ENCODE assay signal across 19 cellular contexts in genomic region chr4:48380583-48381167, GRCh38. TPM values are rescaled to one million over a fixed set of nuclear protein-coding genes. Genes with fewer than 3 reads are reported as not detected.
DNase-seq lines count a peak whose midpoint lies in the region; ATAC-seq, FAIRE-seq and TF ChIP-seq lines count a peak whose summit lies in the region.
"Had no signal": no experiment of that assay in that cellular context is flagged by ENCODE, and none has a peak within 500 bp of the region (broad histone marks: within the 10 kb centered on the region; RNA-seq: fewer than 3 reads in every experiment).

No MANE protein-coding gene starts in this region.

- no peaks in the 10 kb centered on the region for H3F3A ChIP-seq in neural progenitor cell (ENCODE audit: low read depth)

- H3K4me2 ChIP-seq in neural progenitor cell = no peak overlapping the region
- H3K4me2 ChIP-seq: PC-9 had no signal

- H3K36me3 Mint-ChIP-seq in neural progenitor cell = peaks cover 23% of the 10 kb centered on the region

- no peaks in the 10 kb centered on the region for H3K27me3 ChIP-seq in bronchial epithelial cell (ENCODE audit: control insufficient read depth, insufficient read depth, low read length)
- H3K27me3 ChIP-seq in neural progenitor cell = no peaks in the 10 kb centered on the region
- H3K27me3 ChIP-seq: tibial nerve had no signal

- H3K27ac Mint-ChIP-seq in neural progenitor cell = no peak overlapping the region
- H3K27ac Mint-ChIP-seq: activated CD4-positive, alpha-beta T cell treated with anti-CD3 and anti-CD28 coated beads for 36 hours; activated naive CD4-positive, alpha-beta T cell treated with anti-CD3 and anti-CD28 coated beads, Interleukin-2, amount 50 U/mL, for 72 hours; CD4-positive, alpha-beta T cell had no signal

- peaks cover 20% of the 10 kb centered on the region for H3K79me2 ChIP-seq in neural progenitor cell (ENCODE audit: low read depth)

- no peak overlapping the region for H3K4me3 Mint-ChIP-seq in neural progenitor cell
- H3K4me3 Mint-ChIP-seq: activated CD4-positive, alpha-beta T cell treated with anti-CD3 and anti-CD28 coated beads for 36 hours; CD4-positive, alpha-beta T cell had no signal

- H3K4me1 Mint-ChIP-seq in neural progenitor cell = peaks cover 4% of the 10 kb centered on the region

- no peaks in the 10 kb centered on the region for H3K27me3 Mint-ChIP-seq in neural progenitor cell (ENCODE audit: insufficient read depth, low read depth)
- H3K27me3 Mint-ChIP-seq: activated CD4-positive, alpha-beta T cell treated with anti-CD3 and anti-CD28 coated beads for 36 hours; CD4-positive, alpha-beta T cell had no signal

- in situ Hi-C loops in G401 (cut with HindIII; ENCODE audit: low sequenced_read_pairs) = no loop called here

- H3K36me3 ChIP-seq in bronchial epithelial cell (ENCODE audit: control insufficient read depth, insufficient read depth, low read length) (peaks cover 7% of the 10 kb centered on the region), neural progenitor cell (peaks cover 18% of the 10 kb centered on the region)

- H3K27ac ChIP-seq in neural progenitor cell = peak overlapping the region; percentile 50
- H3K27ac ChIP-seq: PC-9, tibial nerve had no signal

- no peaks in the 10 kb centered on the region for H3K9me3 Mint-ChIP-seq in neural progenitor cell
- H3K9me3 Mint-ChIP-seq: activated naive CD4-positive, alpha-beta T cell treated with anti-CD3 and anti-CD28 coated beads, Interleukin-2, amount 50 U/mL, for 72 hours; CD4-positive, alpha-beta T cell had no signal

- no peak overlapping the region for H3K4me3 ChIP-seq in bronchial epithelial cell (ENCODE audit: low read depth, low read length)
- H3K4me3 ChIP-seq in neural progenitor cell = no peak overlapping the region
- H3K4me3 ChIP-seq: PC-9, tibial nerve had no signal

- peaks cover 25% of the 10 kb centered on the region for H3K4me1 ChIP-seq in neural progenitor cell

- no peak overlapping the region for H2AFZ ChIP-seq in neural progenitor cell (replicated peaks)
- H2AFZ ChIP-seq: PC-9 had no signal

- H4K20me1 ChIP-seq in neural progenitor cell (ENCODE audit: low read depth) = peaks cover 20% of the 10 kb centered on the region

- no peak for FAIRE-seq in bronchial epithelial cell (lab: Jason Lieb, UNC)
- FAIRE-seq: endometrium, HepG2 had no signal

- TF ChIP-seq CTCF in bronchial epithelial cell (IDR thresholded peaks at IDR 0.05; ENCODE audit: insufficient read depth, low read length, severe bottlenecking) = no peak
- TF ChIP-seq CTCF in neural progenitor cell (IDR thresholded peaks at IDR 0.05) = no peak

- H3K9ac ChIP-seq in neural progenitor cell = no peak overlapping the region

- peak; percentile 14 for DNase-seq in DMS 273 (lab: John Stamatoyannopoulos, UW; ENCODE audit: unreplicated experiment)
- no peak for DNase-seq in DMS 273 treated with DMSO at 0.1 percent for 48 hours (lab: John Stamatoyannopoulos, UW)
- DNase-seq in NCI-H524 (lab: John Stamatoyannopoulos, UW) = peak; percentile 41 to 78
- DNase-seq in bronchial epithelial cell (ENCODE audit: low read depth) = peak; percentile 81
- no peak for DNase-seq in neural progenitor cell (ENCODE audit: low spot score)
- DNase-seq in G401 (ENCODE audit: low spot score) = no peak
- no peak for DNase-seq in D341Med (ENCODE audit: low spot score)
- DNase-seq: activated CD4-positive, alpha-beta T cell treated with anti-CD3 and anti-CD28 coated beads for 36 hours; caudate nucleus; CD4-positive, alpha-beta T cell; GDM1; NCI-H226; PC-9; stimulated activated CD4-positive, alpha-beta T cell treated with anti-CD3 and anti-CD28 coated beads, Interleukin-2, amount 100 ng/mL, for 24 hours had no signal

- H3K9me3 ChIP-seq in neural progenitor cell (ENCODE audit: low read depth) = no peaks in the 10 kb centered on the region
- H3K9me3 ChIP-seq: tibial nerve had no signal

- ATAC-seq in GM19397 (IDR thresholded peaks at IDR 0.05; ENCODE audit: unreplicated experiment) = no peak
- ATAC-seq: activated CD4-positive, alpha-beta T cell treated with anti-CD3 and anti-CD28 coated beads for 36 hours; activated naive CD4-positive, alpha-beta T cell treated with anti-CD3 and anti-CD28 coated beads, Interleukin-2, amount 50 U/mL, for 72 hours; HepG2 had no signal

RNA-seq across cellular contexts. Expression of gene SLAIN2, which starts 39.3 kb away (rescaled TPM):
- total RNA-seq in bronchial epithelial cell (28.7 and 30.3 TPM in 2 replicates), neural progenitor cell (ENCODE audit: low replicate concordance) (25.4 and 44.0 TPM in 2 replicates)
- total RNA-seq in G401 (2014; rRNA removed; shearing (Covaris generic)) = 12.9 and 25.5 TPM in 2 replicates

Comparison
In these comparisons a context has a peak if more than half of its experiments do, and no peak if none do; other contexts are left out.
1. DNase-seq: peak in DMS 273 (single experiment), NCI-H524 (2 of 2) and bronchial epithelial cell (single experiment); none in DMS 273 treated with DMSO at 0.1 percent for 48 hours (single experiment), neural progenitor cell (single experiment), G401 (single experiment) and D341Med (single experiment).